Comparison of ENCODE assay signal across 33 cellular contexts in genomic region chr19:34938886-34939285, GRCh38. TPM values are rescaled to one million over a fixed set of nuclear protein-coding genes. Genes with fewer than 3 reads are reported as not detected.
DNase-seq lines count a peak whose midpoint lies in the region; ATAC-seq, FAIRE-seq and TF ChIP-seq lines count a peak whose summit lies in the region.
"Had no signal": no experiment of that assay in that cellular context is flagged by ENCODE, and none has a peak within 500 bp of the region (broad histone marks: within the 10 kb centered on the region; RNA-seq: fewer than 3 reads in every experiment).

No MANE protein-coding gene starts in this region.

- H2AK5ac ChIP-seq in neuronal stem cell (ENCODE audit: low read depth, low read length), result no peak overlapping the region

- H3K4me3 ChIP-seq in HepG2 (replicated peaks in 1 of 3; ENCODE audit: insufficient read depth in 1 of 3, low read depth in 2 of 3, low read length in 3 of 3) (no peak overlapping the region), right lobe of liver (no peak overlapping the region), K562 (no peak overlapping the region), neuronal stem cell (ENCODE audit: low read length in 2 of 2) (no peak overlapping the region)
- H3K4me3 ChIP-seq: A549; BLaER1; BLaER1 treated with 17β-estradiol and CSF1 and Interleukin-3, amounts not matched to agents 10 nM and 100 nM had no signal

- H3K18ac ChIP-seq in neuronal stem cell (ENCODE audit: low read length), result no peak overlapping the region

- H3K79me2 ChIP-seq in HepG2 (ENCODE audit: insufficient read depth, low read length), result no peaks in the 10 kb centered on the region
- no peaks in the 10 kb centered on the region for H3K79me2 ChIP-seq in K562 (ENCODE audit: control insufficient read depth, insufficient read depth, low read length)

- TF ChIP-seq POLR2A in HepG2 (IDR thresholded peaks at IDR 0.05; ENCODE audit: insufficient read depth in 1 of 2, low read depth in 2 of 2, low read length in 2 of 2) (no peak), right lobe of liver (IDR thresholded peaks at IDR 0.05) (no peak), K562 (conservative IDR thresholded peaks at IDR 0.05) (no peak)

- WGBS in HepG2 (ENCODE audit: low lambda C conversion rate), result 92% methylated on average over 10 of the region's 10 CpGs
- 96% methylated on average over 10 of the region's 10 CpGs for WGBS in right lobe of liver (ENCODE audit: insufficient coverage, low coverage, low lambda C conversion rate, missing lambda C conversion rate)
- 76% methylated on average over 5 of the region's 10 CpGs for WGBS in K562 (ENCODE audit: insufficient coverage, low coverage, missing lambda C conversion rate)
- WGBS in neuronal stem cell (ENCODE audit: extremely low coverage in 2 of 2, insufficient read length in 2 of 2, insufficient replicate concordance in 1 of 2), 2 donors, result no CpG with 5 or more reads among the region's 10 CpGs

- in situ Hi-C loops in HepG2 (cut with HindIII; ENCODE audit: extremely low pct_ligation_motif_present, low pct_unique_long_range_greater_than_20kb) (no loop called here), K562 (cut with MboI) (no loop called here)

- H2BK5ac ChIP-seq in neuronal stem cell (ENCODE audit: low read length), result peak overlapping the region; percentile 75

- no peak for TF ChIP-seq RAD21 in HepG2 (CRISPR knock-in tag; IDR thresholded peaks at IDR 0.05)
- no peak for TF ChIP-seq RAD21 in K562 (CRISPR knock-in tag; conservative IDR thresholded peaks at IDR 0.05 in 1 of 2, IDR thresholded peaks at IDR 0.05 in 1 of 2)

- H4K20me1 ChIP-seq in HepG2 (ENCODE audit: insufficient read depth, low read length) (no peaks in the 10 kb centered on the region), K562 (replicated peaks; ENCODE audit: control insufficient read depth, insufficient read depth, low read length) (no peaks in the 10 kb centered on the region)
- H4K20me1 ChIP-seq: BLaER1; BLaER1 treated with 17β-estradiol and CSF1 and Interleukin-3, amounts not matched to agents 10 nM and 100 nM had no signal

- no peak for TF ChIP-seq CTCF in HepG2 (CRISPR knock-in tag; IDR thresholded peaks at IDR 0.05)
- no peak for TF ChIP-seq CTCF in right lobe of liver (IDR thresholded peaks at IDR 0.05)
- no peak for TF ChIP-seq CTCF in K562 (IDR thresholded peaks at IDR 0.05 in 2 of 3, conservative IDR thresholded peaks at IDR 0.05 in 1 of 3; ENCODE audit: insufficient read depth in 2 of 3, low read depth in 1 of 3, low read length in 3 of 3)

- H4K8ac ChIP-seq in neuronal stem cell (ENCODE audit: low read depth, low read length), result no peak overlapping the region

- H3K27ac ChIP-seq in HepG2 (ENCODE audit: extremely low read length, insufficient read depth, low read length) (no peak overlapping the region), right lobe of liver (no peak overlapping the region), K562 (ENCODE audit: extremely low read depth, low read depth, low read length) (no peak overlapping the region), neuronal stem cell (replicated peaks; ENCODE audit: low read length) (no peak overlapping the region)
- H3K27ac ChIP-seq: 22Rv1; A549; BLaER1; BLaER1 treated with 17β-estradiol and CSF1 and Interleukin-3, amounts not matched to agents 10 nM and 100 nM; C4-2B had no signal

- no peaks in the 10 kb centered on the region for H3K9me1 ChIP-seq in K562 (ENCODE audit: control insufficient read depth, insufficient read depth, low read length)

- H3K36me3 ChIP-seq in HepG2 (replicated peaks in 1 of 2; ENCODE audit: control insufficient read depth in 1 of 2, insufficient read depth in 2 of 2, low read length in 2 of 2) (peaks cover 7 to 14% of the 10 kb centered on the region in 2 experiments; a peak in 3 of 5 replicates), right lobe of liver (peaks cover 0 to 19% (median 8%) of the 10 kb centered on the region in 4 donors), K562 (ENCODE audit: control insufficient read depth, insufficient read depth, low read length) (peaks cover 44% of the 10 kb centered on the region), neuronal stem cell (replicated peaks in 1 of 2; ENCODE audit: control insufficient read depth in 2 of 2, insufficient read depth in 2 of 2, low read length in 2 of 2) (peaks cover 22 to 44% of the 10 kb centered on the region in 2 donors)

- no peak overlapping the region for H2BK120ac ChIP-seq in neuronal stem cell (ENCODE audit: low read depth, low read length)

- no peak overlapping the region for H3K4me2 ChIP-seq in HepG2 (ENCODE audit: low read depth, low read length)
- H3K4me2 ChIP-seq in K562 (ENCODE audit: insufficient read depth, low read length), result no peak overlapping the region
- no peak overlapping the region for H3K4me2 ChIP-seq in neuronal stem cell (ENCODE audit: insufficient read depth, low read length, poor library complexity, severe bottlenecking)
- H3K4me2 ChIP-seq: A549; BLaER1; BLaER1 treated with 17β-estradiol and CSF1 and Interleukin-3, amounts not matched to agents 10 nM and 100 nM had no signal

- no peak overlapping the region for H3K23ac ChIP-seq in neuronal stem cell (ENCODE audit: low read depth, low read length, poor library complexity)

- H3K79me1 ChIP-seq in neuronal stem cell (ENCODE audit: low read depth, low read length), result no peaks in the 10 kb centered on the region

- no peak for DNase-seq in HepG2 (ENCODE audit: low spot score)
- DNase-seq in right lobe of liver, result no peak
- no peak for DNase-seq in K562 (ENCODE audit: extremely low read depth in 1 of 4, low spot score in 3 of 4)
- no peak for DNase-seq in neuronal stem cell (ENCODE audit: low spot score)
- DNase-seq in NCI-H1092 (lab: John Stamatoyannopoulos, UW), result no peak
- no peak for DNase-seq in HEK293T (ENCODE audit: extremely low spot score)
- DNase-seq: 8988T; ACHN; AML-193; BE2C; C1 segment of cervical spinal cord; Caco-2; Calu3; CD4-positive, alpha-beta memory T cell; CD4-positive, alpha-beta T cell; CD4-positive, CD25-positive, alpha-beta regulatory T cell; CD8-positive, alpha-beta memory T cell; CD8-positive, alpha-beta T cell; COR-L47; DMS 273 treated with DMSO at 0.1 percent for 48 hours; DMS153; DMS53; DMS79; DMS79 treated with DMSO at 0.1 percent for 48 hours; DND-41; EL had no signal

- FAIRE-seq in HepG2 (lab: Jason Lieb, UNC) (no peak), K562 (lab: Jason Lieb, UNC) (no peak)
- FAIRE-seq: A204.1, D721Med had no signal

- ATAC-seq in HepG2 (no peak), right lobe of liver (no peak), K562 (no peak)
- ATAC-seq: A549; CD8-positive, alpha-beta T cell had no signal

- H2BK15ac ChIP-seq in neuronal stem cell (ENCODE audit: low read length), result no peak overlapping the region

- H2AFZ ChIP-seq in HepG2 (ENCODE audit: low read length) (no peak overlapping the region), K562 (ENCODE audit: low read depth, low read length) (no peak overlapping the region), neuronal stem cell (ENCODE audit: low read length) (no peak overlapping the region)

- no peak overlapping the region for H3K9ac ChIP-seq in HepG2 (ENCODE audit: insufficient read depth, low read depth, low read length)
- H3K9ac ChIP-seq in K562 (ENCODE audit: insufficient read depth in 1 of 2, low read depth in 2 of 2, low read length in 2 of 2), result no peak overlapping the region
- H3K9ac ChIP-seq in neuronal stem cell (ENCODE audit: low read depth, low read length, poor library complexity), result no peak overlapping the region
- H3K9ac ChIP-seq: BLaER1; BLaER1 treated with 17β-estradiol and CSF1 and Interleukin-3, amounts not matched to agents 10 nM and 100 nM had no signal

- no peaks in the 10 kb centered on the region for H3K4me1 ChIP-seq in HepG2 (ENCODE audit: insufficient read depth, low read length)
- H3K4me1 ChIP-seq in right lobe of liver, result no peaks in the 10 kb centered on the region
- no peaks in the 10 kb centered on the region for H3K4me1 ChIP-seq in K562 (replicated peaks in 1 of 2; ENCODE audit: control insufficient read depth in 2 of 2, insufficient read depth in 2 of 2, low read length in 2 of 2)
- no peaks in the 10 kb centered on the region for H3K4me1 ChIP-seq in neuronal stem cell (ENCODE audit: control insufficient read depth in 2 of 2, insufficient read depth in 1 of 2, low read depth in 1 of 2, low read length in 2 of 2)
- H3K4me1 ChIP-seq: A549; BE2C; BLaER1; BLaER1 treated with 17β-estradiol and CSF1 and Interleukin-3, amounts not matched to agents 10 nM and 100 nM; Caco-2 had no signal

- CTCF ChIA-PET in HepG2 (lab: Yijun Ruan, JAX; ENCODE audit: low intra/inter-chr PET ratio, low total read pairs) (no interaction called here), K562 (lab: Yijun Ruan, JAX; ENCODE audit: low intra/inter-chr PET ratio) (no interaction called here), HEK293T (lab: Yijun Ruan, JAX) (no interaction called here)

- no peaks in the 10 kb centered on the region for H3K27me3 ChIP-seq in HepG2 (ENCODE audit: control insufficient read depth in 1 of 2, insufficient read depth in 2 of 2, low read length in 2 of 2)
- no peaks in the 10 kb centered on the region for H3K27me3 ChIP-seq in right lobe of liver
- no peaks in the 10 kb centered on the region for H3K27me3 ChIP-seq in K562 (ENCODE audit: control insufficient read depth in 2 of 2, insufficient read depth in 2 of 2, low read length in 2 of 2)
- H3K27me3 ChIP-seq in neuronal stem cell (ENCODE audit: control insufficient read depth in 3 of 3, insufficient read depth in 3 of 3, low read depth in 1 of 3, low read length in 3 of 3), result no peaks in the 10 kb centered on the region
- H3K27me3 ChIP-seq: BE2C; BLaER1; BLaER1 treated with 17β-estradiol and CSF1 and Interleukin-3, amounts not matched to agents 10 nM and 100 nM had no signal

- intact Hi-C loops in HepG2 (cut with micrococcal nuclease; ENCODE audit: unreplicated experiment), result no loop called here
- intact Hi-C loops in right lobe of liver (cut with DNase I), result no loop called here
- intact Hi-C loops in K562 (cut with micrococcal nuclease), result no loop called here

- BruUV-seq in HepG2 (replicated peaks; lab: Mats Ljungman, UMichigan) (no TSS peak), K562 (replicated peaks; lab: Mats Ljungman, UMichigan) (no TSS peak)

- H3K9me3 ChIP-seq in HepG2 (ENCODE audit: low read length) (peaks cover 5% of the 10 kb centered on the region; the same call in 1 of the 2 replicates), right lobe of liver (peaks cover 0 to 21% (median 4%) of the 10 kb centered on the region in 4 donors), K562 (replicated peaks; ENCODE audit: control insufficient read depth, insufficient read depth, low read depth, low read length) (peaks cover 8% of the 10 kb centered on the region), neuronal stem cell (replicated peaks in 1 of 2; ENCODE audit: control insufficient read depth in 2 of 2, insufficient read depth in 1 of 2, low read depth in 1 of 2, low read length in 2 of 2) (peaks cover 13 to 32% of the 10 kb centered on the region in 2 donors)

- POLR2A ChIA-PET in HepG2 (lab: Yijun Ruan, JAX) (no interaction called here), K562 (lab: Yijun Ruan, JAX) (no interaction called here), HEK293T (lab: Yijun Ruan, JAX) (interaction anchor here (1.1 kb wide), 1 partner anchor 11 kb away, joined by 3 read pairs; no protein-coding TSS in a partner anchor)

- H2BK12ac ChIP-seq in neuronal stem cell (ENCODE audit: low read length), result no peak overlapping the region

- no peak overlapping the region for H3K14ac ChIP-seq in neuronal stem cell (ENCODE audit: low read length)

- no peak overlapping the region for H4K91ac ChIP-seq in neuronal stem cell (ENCODE audit: low read depth, low read length, poor library complexity)

- no peak for TF ChIP-seq EP300 in HepG2 (IDR thresholded peaks at IDR 0.05; ENCODE audit: low read depth in 2 of 2, low read length in 2 of 2)
- TF ChIP-seq EP300 in HepG2 (CRISPR knock-in tag; IDR thresholded peaks at IDR 0.05; ENCODE audit: borderline replicate concordance), result no peak
- no peak for TF ChIP-seq EP300 in K562 (IDR thresholded peaks at IDR 0.05; ENCODE audit: low read length)

- no peak overlapping the region for H3K4ac ChIP-seq in neuronal stem cell (ENCODE audit: low read length)

RNA-seq across cellular contexts. Expression of gene ZNF30, which starts 12.2 kb away (rescaled TPM):
- total RNA-seq in HepG2 (2016; rRNA removed; fragmentation: Illumina TruSeq; extraction: Trizol), result 4.4 and 6.2 TPM in 2 replicates
- total RNA-seq in HepG2 (2016; cell fraction: cytosol; rRNA removed; fragmentation: Illumina TruSeq; extraction: Trizol; ENCODE audit: low read depth), result 1.3 and 1.4 TPM in 2 replicates
- total RNA-seq in HepG2 (2016; cell fraction: insoluble cytoplasmic fraction; rRNA removed; fragmentation: Illumina TruSeq; extraction: Trizol), result 4.0 and 6.2 TPM in 2 replicates
- 1.6 and 2.0 TPM in 2 replicates for total RNA-seq in HepG2 (2016; cell fraction: membrane; rRNA removed; fragmentation: Illumina TruSeq; extraction: Trizol)
- 2.9 TPM in 2 replicates for total RNA-seq in HepG2 (2016; cell fraction: nucleus; rRNA removed; fragmentation: Illumina TruSeq; extraction: Trizol)
- 2.1 and 2.3 TPM in 2 replicates for polyA plus RNA-seq in HepG2 (2011; rRNA removed)
- polyA plus RNA-seq in HepG2 (2011; cell fraction: cytosol; rRNA removed), result 0.99 and 2.0 TPM in 2 replicates
- polyA plus RNA-seq in HepG2 (2011; cell fraction: nucleus; rRNA removed), result 1.7 and 2.2 TPM in 2 replicates
- polyA plus RNA-seq in HepG2 (2012), result 2.0 and 2.3 TPM in 2 replicates
- 0.37 and 0.49 TPM in 2 replicates for polyA plus RNA-seq in HepG2 (2016; cell fraction: cytosol; fragmentation: Illumina TruSeq; extraction: Trizol; ENCODE audit: low read depth)
- polyA plus RNA-seq in HepG2 (2016; cell fraction: insoluble cytoplasmic fraction; fragmentation: Illumina TruSeq; extraction: Trizol; ENCODE audit: low read depth), result 4.0 and 4.7 TPM in 2 replicates
- 0.87 and 1.1 TPM in 2 replicates for polyA plus RNA-seq in HepG2 (2016; cell fraction: membrane; fragmentation: Illumina TruSeq; extraction: Trizol; ENCODE audit: low read depth)
- 5.5 and 5.9 TPM in 2 replicates for polyA plus RNA-seq in HepG2 (2016; cell fraction: nucleus; fragmentation: Illumina TruSeq; extraction: Trizol; ENCODE audit: insufficient read depth, low read depth)
- polyA minus RNA-seq in HepG2 (2011; rRNA and poly(A)+ RNA removed; ENCODE audit: low replicate concordance), result 2.0 and 3.4 TPM in 2 replicates
- 1.5 and 1.8 TPM in 2 replicates for polyA minus RNA-seq in HepG2 (2011; cell fraction: cytosol; rRNA and poly(A)+ RNA removed)
- 3.5 and 4.0 TPM in 2 replicates for polyA minus RNA-seq in HepG2 (2011; cell fraction: nucleus; rRNA and poly(A)+ RNA removed)
- total RNA-seq in right lobe of liver, result 1 to 10 TPM in 4 of 6 experiments, under 1 TPM in 2; 0.95 to 4.0 (median 1.4) TPM
- 8.3 and 8.9 TPM in 2 replicates for total RNA-seq in K562 (2011; cell fraction: chromatin; rRNA removed; ENCODE audit: low replicate concordance)
- 7.9 and 9.7 TPM in 2 replicates for total RNA-seq in K562 (2011; cell fraction: nucleolus; rRNA removed)
- total RNA-seq in K562 (2011; cell fraction: nucleoplasm; rRNA removed), result 5.2 and 5.6 TPM in 2 replicates
- 7.1 and 10.8 TPM in 2 replicates for total RNA-seq in K562 (2014; rRNA removed)
- total RNA-seq in K562 (2014; rRNA removed; fragmentation: Illumina TruSeq; extraction: Trizol), result 10.7 and 11.1 TPM in 2 replicates
- total RNA-seq in K562 (2015; rRNA removed; fragmentation: Illumina TruSeq; extraction: Trizol), result 9.0 and 10.6 TPM in 2 replicates
- 10.3 and 11.4 TPM in 2 replicates for total RNA-seq in K562 (2021)
- polyA plus RNA-seq in K562 (2011; rRNA removed), result 8.3 and 9.7 TPM in 2 replicates
- polyA plus RNA-seq in K562 (2011; cell fraction: cytosol; rRNA removed), result 4.2 and 6.0 TPM in 2 replicates
- polyA plus RNA-seq in K562 (2011; cell fraction: nucleus; rRNA removed), result 5.6 and 6.1 TPM in 2 replicates
- polyA plus RNA-seq in K562 (2012), result 6.8 and 8.6 TPM in 2 replicates
- 8.3 and 9.8 TPM in 2 replicates for polyA plus RNA-seq in K562 (2014; fragmentation: Illumina TruSeq; extraction: Trizol)
- polyA plus RNA-seq in K562 (2014; fragmentation: Nextera tagmentation; extraction: Ambion mirVana), result 10 to 100 TPM in 1 of 2 experiments, 1 to 10 TPM in 1; 9.2 to 13.4 TPM
- 7.3 and 7.6 TPM in 2 replicates for polyA plus RNA-seq in K562 (2014; rRNA removed)
- 12.3 and 15.3 TPM in 2 replicates for polyA minus RNA-seq in K562 (2011; rRNA and poly(A)+ RNA removed)
- 4.3 and 6.1 TPM in 2 replicates for polyA minus RNA-seq in K562 (2011; cell fraction: cytosol; rRNA and poly(A)+ RNA removed)
- 10.9 and 11.2 TPM in 2 replicates for polyA minus RNA-seq in K562 (2011; cell fraction: nucleus; rRNA and poly(A)+ RNA removed)
- polyA plus RNA-seq in neuronal stem cell (2013, experiment 1 of 2), result 4.5 TPM
- polyA plus RNA-seq in neuronal stem cell (2013, experiment 2 of 2), result 4.1 TPM

RNA-seq across cellular contexts. Expression of gene ZNF792, which starts 25.1 kb away (rescaled TPM):
- total RNA-seq in HepG2 (2016; rRNA removed; fragmentation: Illumina TruSeq; extraction: Trizol) (5.5 and 6.3 TPM in 2 replicates), right lobe of liver (1 to 10 TPM; 2.6 to 3.8 (median 3.2) TPM), K562 (2014; rRNA removed) (14.5 and 14.6 TPM in 2 replicates), K562 (2014; rRNA removed; fragmentation: Illumina TruSeq; extraction: Trizol) (15.8 and 17.7 TPM in 2 replicates), K562 (2015; rRNA removed; fragmentation: Illumina TruSeq; extraction: Trizol) (10.0 and 10.4 TPM in 2 replicates), K562 (2021) (15.5 and 16.5 TPM in 2 replicates)
- total RNA-seq in HepG2 (2016; cell fraction: cytosol; rRNA removed; fragmentation: Illumina TruSeq; extraction: Trizol; ENCODE audit: low read depth), result 0.61 and 0.88 TPM in 2 replicates
- 4.8 and 6.5 TPM in 2 replicates for total RNA-seq in HepG2 (2016; cell fraction: insoluble cytoplasmic fraction; rRNA removed; fragmentation: Illumina TruSeq; extraction: Trizol)
- 3.4 TPM in 2 replicates for total RNA-seq in HepG2 (2016; cell fraction: membrane; rRNA removed; fragmentation: Illumina TruSeq; extraction: Trizol)
- 4.8 and 6.0 TPM in 2 replicates for total RNA-seq in HepG2 (2016; cell fraction: nucleus; rRNA removed; fragmentation: Illumina TruSeq; extraction: Trizol)
- polyA plus RNA-seq in HepG2 (2011; rRNA removed) (9.1 and 11.5 TPM in 2 replicates), K562 (2011; rRNA removed) (9.6 and 12.0 TPM in 2 replicates), K562 (2014; fragmentation: Illumina TruSeq; extraction: Trizol) (9.9 and 10.2 TPM in 2 replicates), K562 (2014; fragmentation: Nextera tagmentation; extraction: Ambion mirVana) (1 to 10 TPM; 3.3 to 3.5 TPM), K562 (2014; rRNA removed) (7.0 and 7.9 TPM in 2 replicates)
- 6.9 and 7.9 TPM in 2 replicates for polyA plus RNA-seq in HepG2 (2011; cell fraction: cytosol; rRNA removed)
- polyA plus RNA-seq in HepG2 (2011; cell fraction: nucleus; rRNA removed), result 8.8 and 9.8 TPM in 2 replicates
- polyA plus RNA-seq in HepG2 (2012), result 4.4 and 4.5 TPM in 2 replicates
- polyA plus RNA-seq in HepG2 (2016; cell fraction: cytosol; fragmentation: Illumina TruSeq; extraction: Trizol; ENCODE audit: low read depth), result 0.40 and 0.45 TPM in 2 replicates
- 2.9 and 3.3 TPM in 2 replicates for polyA plus RNA-seq in HepG2 (2016; cell fraction: insoluble cytoplasmic fraction; fragmentation: Illumina TruSeq; extraction: Trizol; ENCODE audit: low read depth)
- polyA plus RNA-seq in HepG2 (2016; cell fraction: membrane; fragmentation: Illumina TruSeq; extraction: Trizol; ENCODE audit: low read depth), result 1.0 and 1.2 TPM in 2 replicates
- polyA plus RNA-seq in HepG2 (2016; cell fraction: nucleus; fragmentation: Illumina TruSeq; extraction: Trizol; ENCODE audit: insufficient read depth, low read depth), result 3.7 and 4.6 TPM in 2 replicates
- polyA minus RNA-seq in HepG2 (2011; rRNA and poly(A)+ RNA removed; ENCODE audit: low replicate concordance), result 5.1 and 35.3 TPM in 2 replicates
- 17.0 and 18.6 TPM in 2 replicates for polyA minus RNA-seq in HepG2 (2011; cell fraction: cytosol; rRNA and poly(A)+ RNA removed)
- polyA minus RNA-seq in HepG2 (2011; cell fraction: nucleus; rRNA and poly(A)+ RNA removed), result 31.9 and 39.7 TPM in 2 replicates
- total RNA-seq in K562 (2011; cell fraction: chromatin; rRNA removed; ENCODE audit: low replicate concordance), result 49.4 and 86.2 TPM in 2 replicates
- 38.2 and 47.9 TPM in 2 replicates for total RNA-seq in K562 (2011; cell fraction: nucleolus; rRNA removed)
- 33.4 and 39.9 TPM in 2 replicates for total RNA-seq in K562 (2011; cell fraction: nucleoplasm; rRNA removed)
- 6.8 and 6.9 TPM in 2 replicates for polyA plus RNA-seq in K562 (2011; cell fraction: cytosol; rRNA removed)
- polyA plus RNA-seq in K562 (2011; cell fraction: nucleus; rRNA removed), result 17.3 and 18.8 TPM in 2 replicates
- polyA plus RNA-seq in K562 (2012), result 7.3 and 9.8 TPM in 2 replicates
- polyA minus RNA-seq in K562 (2011; rRNA and poly(A)+ RNA removed), result 37.5 and 38.9 TPM in 2 replicates
- 9.4 and 17.3 TPM in 2 replicates for polyA minus RNA-seq in K562 (2011; cell fraction: cytosol; rRNA and poly(A)+ RNA removed)
- 32.0 and 50.6 TPM in 2 replicates for polyA minus RNA-seq in K562 (2011; cell fraction: nucleus; rRNA and poly(A)+ RNA removed)
- 2.9 TPM for polyA plus RNA-seq in neuronal stem cell (2013, experiment 1 of 2)
- polyA plus RNA-seq in neuronal stem cell (2013, experiment 2 of 2), result 2.7 TPM

Comparison
In these comparisons a context has a peak if more than half of its experiments do, and no peak if none do; other contexts are left out.
1. Of the 241 proteins assayed by ChIP-seq in both HepG2 and K562: peak only in HepG2: HNRNPK; only in K562: none; in both: PCBP1; in neither: 239.